Comparison of ENCODE assay signal across 12 cellular contexts in genomic region chr2:134178109-134178877, GRCh38.
A peak's percentile ranks its signal among the peaks of the same experiment; 100 is the strongest.
DNase-seq lines count a peak whose midpoint lies in the region; ATAC-seq, FAIRE-seq and TF ChIP-seq lines count a peak whose summit lies in the region.
"Had no signal": no experiment of that assay in that cellular context is flagged by ENCODE, and none has a peak within 500 bp of the region (broad histone marks: within the 10 kb centered on the region; RNA-seq: fewer than 3 reads in every experiment).

No MANE protein-coding gene starts in this region.

- no peaks in the 10 kb centered on the region for H3K27me3 Mint-ChIP-seq in astrocyte (ENCODE audit: low read depth, unreplicated experiment)

- peak; percentile 17 for DNase-seq in AG20443 (ENCODE audit: low spot score)
- peak; percentile 15 for DNase-seq in astrocyte (ENCODE audit: low read depth)
- no peak for DNase-seq in amygdala (lab: John Stamatoyannopoulos, UW)
- DNase-seq in PC-3 = no peak
- DNase-seq in Right ventricle myocardium superior = no peak
- no peak for DNase-seq in GM19240 (ENCODE audit: insufficient read length, low spot score)
- DNase-seq: NCI-H1417 treated with DMSO at 0.1 percent for 48 hours, SW 1271 had no signal

- H3K4me1 Mint-ChIP-seq in astrocyte (ENCODE audit: low read depth, unreplicated experiment) = peaks cover 18% of the 10 kb centered on the region

- H3K4me1 ChIP-seq in astrocyte (ENCODE audit: insufficient read depth, low read length) (peaks cover 13% of the 10 kb centered on the region), PC-3 (ENCODE audit: insufficient read depth, low read length) (peaks cover 9% of the 10 kb centered on the region; the same call in 1 of the 2 replicates)

- CTCF ChIA-PET in PC-3 (lab: Charles Lee) = no interaction called here

- H3K27ac ChIP-seq in astrocyte (ENCODE audit: low read depth, low read length) (no peak overlapping the region), PC-3 (ENCODE audit: low read length) (no peak overlapping the region)
- H3K27ac ChIP-seq: esophagus muscularis mucosa had no signal

- peaks cover 5% of the 10 kb centered on the region for H3K36me3 Mint-ChIP-seq in astrocyte (ENCODE audit: low read depth, unreplicated experiment)

- no peak overlapping the region for H3K9ac ChIP-seq in astrocyte (ENCODE audit: low read length)
- no peak overlapping the region for H3K9ac ChIP-seq in PC-3 (ENCODE audit: low read length)

- no peak overlapping the region for H3K4me3 Mint-ChIP-seq in astrocyte (ENCODE audit: unreplicated experiment)
- H3K4me3 Mint-ChIP-seq: CD14-positive monocyte had no signal

- TF ChIP-seq CTCF in astrocyte (IDR thresholded peaks at IDR 0.05; ENCODE audit: insufficient read depth, low read depth, low read length) (no peak), PC-3 (conservative IDR thresholded peaks at IDR 0.05; ENCODE audit: low read depth, low read length) (no peak)

- H3K4me3 ChIP-seq in astrocyte (ENCODE audit: insufficient read depth, low read depth, low read length) (no peak overlapping the region), PC-3 (ENCODE audit: low read length) (no peak overlapping the region)
- H3K4me3 ChIP-seq: esophagus muscularis mucosa had no signal

- no peak overlapping the region for H2AFZ ChIP-seq in astrocyte (ENCODE audit: low read depth, low read length)
- H2AFZ ChIP-seq in PC-3 (ENCODE audit: low read length) = no peak overlapping the region

- no peaks in the 10 kb centered on the region for H3K9me2 ChIP-seq in PC-3 (replicated peaks; ENCODE audit: low read length)

- intact Hi-C loops in PC-3 (cut with micrococcal nuclease) = no loop called here
- intact Hi-C loops in Right ventricle myocardium superior (cut with DNase I) = no loop called here

- H3K27me3 ChIP-seq in astrocyte (ENCODE audit: insufficient read depth, low read length) (no peaks in the 10 kb centered on the region), PC-3 (ENCODE audit: low read length) (no peaks in the 10 kb centered on the region)
- H3K27me3 ChIP-seq: esophagus muscularis mucosa had no signal

- H3K4me2 ChIP-seq in astrocyte (ENCODE audit: low read length) (no peak overlapping the region), PC-3 (ENCODE audit: low read length) (no peak overlapping the region)

- no peaks in the 10 kb centered on the region for H3F3A ChIP-seq in PC-3 (ENCODE audit: low read length, unreplicated experiment)

- H4K20me1 ChIP-seq in astrocyte (ENCODE audit: insufficient read depth, low read length) = peaks cover 33% of the 10 kb centered on the region
- H4K20me1 ChIP-seq in PC-3 (ENCODE audit: low read length) = no peaks in the 10 kb centered on the region

- POLR2A ChIA-PET in PC-3 (lab: Charles Lee; ENCODE audit: unreplicated experiment) = no interaction called here

- H3K9me3 ChIP-seq in astrocyte (ENCODE audit: insufficient read depth, low read depth, low read length) = no peaks in the 10 kb centered on the region
- no peaks in the 10 kb centered on the region for H3K9me3 ChIP-seq in PC-3 (ENCODE audit: low read length)
- H3K9me3 ChIP-seq: esophagus muscularis mucosa had no signal

- H3K27ac Mint-ChIP-seq in astrocyte (ENCODE audit: unreplicated experiment) = peak overlapping the region; percentile 92

- peak; percentile 70 for ATAC-seq in GM18909 (IDR thresholded peaks at IDR 0.05; ENCODE audit: poor library complexity, unreplicated experiment)
- peak; percentile 51 for ATAC-seq in HG03139 (IDR thresholded peaks at IDR 0.05; ENCODE audit: unreplicated experiment)
- ATAC-seq in PC-3 = no peak
- no peak for ATAC-seq in Right ventricle myocardium superior (ENCODE audit: poor library complexity)

- FAIRE-seq in astrocyte (lab: Jason Lieb, UNC) = no peak

- H3K36me3 ChIP-seq in astrocyte (ENCODE audit: insufficient read depth, low read length) (no peaks in the 10 kb centered on the region), PC-3 (ENCODE audit: low read depth, low read length) (no peaks in the 10 kb centered on the region)
- H3K36me3 ChIP-seq: esophagus muscularis mucosa had no signal

- no peaks in the 10 kb centered on the region for H3K9me3 Mint-ChIP-seq in astrocyte (ENCODE audit: unreplicated experiment)
- H3K9me3 Mint-ChIP-seq: CD14-positive monocyte had no signal

- no TSS peak for BruUV-seq in PC-3 (replicated peaks; lab: Mats Ljungman, UMichigan)

- H3K79me2 ChIP-seq in astrocyte (ENCODE audit: insufficient read depth, low read length) (peaks cover 3% of the 10 kb centered on the region), PC-3 (ENCODE audit: low read length) (peaks cover 44% of the 10 kb centered on the region)

Comparison
In these comparisons a context has a peak if more than half of its experiments do, and no peak if none do; other contexts are left out.
1. DNase-seq: peak in AG20443 (single experiment) and astrocyte (single experiment); none in amygdala (0 of 56), PC-3 (single experiment), Right ventricle myocardium superior (single experiment) and GM19240 (single experiment).
2. ATAC-seq: peak in GM18909 (single experiment) and HG03139 (single experiment); none in PC-3 (single experiment) and Right ventricle myocardium superior (single experiment).